8 cellular contexts compared by ENCODE assay signal in genomic region chr1:232620356-232620841, GRCh38. TPM values are rescaled to one million over a fixed set of nuclear protein-coding genes. Genes with fewer than 3 reads are reported as not detected.
DNase-seq lines count a peak whose midpoint lies in the region; ATAC-seq and TF ChIP-seq lines count a peak whose summit lies in the region.

No MANE protein-coding gene starts in this region.

- H3K27ac ChIP-seq in coronary artery (peak overlapping the region; percentile 76 to 77), lung (ENCODE audit: low read depth in 1 of 2, low read length in 1 of 2) (peak overlapping the region; percentile 74 to 87), aorta (ENCODE audit: low read depth in 1 of 2, low read length in 2 of 2) (no peak overlapping the region)

- TF ChIP-seq CTCF in coronary artery (IDR thresholded peaks at IDR 0.05) = no peak
- TF ChIP-seq CTCF in lung (IDR thresholded peaks at IDR 0.05; ENCODE audit: control extremely low read depth, extremely low read depth) = no peak

- WGBS in lung, 2 donors = 9 to 17% methylated on average over 6 of the region's 6 CpGs
- 7 to 9% methylated on average over 6 of the region's 6 CpGs for WGBS in aorta, 2 donors

- ATAC-seq in lung (ENCODE audit: insufficient read depth, low FRiP score) (peak; percentile 41), aorta (ENCODE audit: low FRiP score) (peak; percentile 70), GM19455 (IDR thresholded peaks at IDR 0.05; ENCODE audit: unreplicated experiment) (no peak)

- intact Hi-C loops in aorta (cut with DNase I) = loop anchor here (10.0 kb wide), 2 partner anchors 206 to 476 kb away; no protein-coding TSS in a partner anchor
- intact Hi-C loops in posterior vena cava (cut with DNase I) = loop anchor here in 1 of 2 donors (10.0 kb wide), 1 partner anchor 756 kb away; no protein-coding TSS in a partner anchor

- H3K27me3 ChIP-seq in HAP-1 (ENCODE audit: low read depth) (no peaks in the 10 kb centered on the region), lung (ENCODE audit: control insufficient read depth, insufficient read depth) (no peaks in the 10 kb centered on the region), aorta (ENCODE audit: control insufficient read depth in 1 of 2, insufficient read depth in 2 of 2, low read length in 1 of 2) (no peaks in the 10 kb centered on the region)

- DNase-seq in HAP-1 (ENCODE audit: low spot score in 2 of 2) (peak; percentile 64 to 71), NCI-H69 (lab: John Stamatoyannopoulos, UW) (peak; percentile 98), coronary artery (ENCODE audit: low spot score) (no peak), lung (ENCODE audit: low spot score) (peak; percentile 53), aorta (peak in 1 of 2 donors; percentile 63), posterior vena cava (ENCODE audit: low spot score) (no peak)
- no peak for DNase-seq in stimulated activated CD4-positive, alpha-beta T cell treated with anti-CD3 and anti-CD28 coated beads, Interleukin-4, amount 100 ng/mL, for 24 hours

- H3K4me1 ChIP-seq in HAP-1 = peaks cover 51% of the 10 kb centered on the region
- H3K4me1 ChIP-seq in lung (ENCODE audit: control insufficient read depth in 2 of 2, insufficient read depth in 2 of 2, low read length in 2 of 2) = peaks cover 12 to 19% of the 10 kb centered on the region in 2 donors
- peaks cover 0 to 4% of the 10 kb centered on the region in 2 donors for H3K4me1 ChIP-seq in aorta (ENCODE audit: control insufficient read depth in 1 of 2, insufficient read depth in 2 of 2, low read length in 2 of 2)

- no peak overlapping the region for H3K4me3 ChIP-seq in HAP-1
- peak overlapping the region; percentile 44 for H3K4me3 ChIP-seq in coronary artery
- no peak overlapping the region for H3K4me3 ChIP-seq in lung
- peak overlapping the region in 1 of 2 donors; percentile 14 for H3K4me3 ChIP-seq in aorta (ENCODE audit: low read length in 2 of 2)

- H3K36me3 ChIP-seq in HAP-1 (replicated peaks) (no peaks in the 10 kb centered on the region), lung (ENCODE audit: control insufficient read depth in 2 of 2, insufficient read depth in 2 of 2, low read length in 2 of 2) (no peaks in the 10 kb centered on the region), aorta (ENCODE audit: control insufficient read depth in 1 of 2, insufficient read depth in 2 of 2, low read length in 1 of 2) (no peaks in the 10 kb centered on the region)

- in situ Hi-C loops in HAP-1 (cut with MboI; ENCODE audit: low sequenced_read_pairs) = loop anchor here (10.0 kb wide), 1 partner anchor 306 kb away; no protein-coding TSS in a partner anchor

- H3K9me3 ChIP-seq in HAP-1 (no peaks in the 10 kb centered on the region), lung (ENCODE audit: control insufficient read depth in 2 of 2, insufficient read depth in 1 of 2, low read length in 1 of 2) (no peaks in the 10 kb centered on the region), aorta (ENCODE audit: control insufficient read depth, low read length) (no peaks in the 10 kb centered on the region)

RNA-seq across cellular contexts. Expression of gene SIPA1L2, which starts 9.5 kb away (rescaled TPM):
- total RNA-seq in lung (10 to 100 TPM; 27.0 to 60.1 TPM), aorta (10 to 100 TPM; 11.3 to 27.6 TPM), posterior vena cava (10 to 100 TPM; 14.1 to 14.9 TPM)
- polyA plus RNA-seq in lung (10 to 100 TPM in 1 of 2 donors, 1 to 10 TPM in 1; 5.3 to 33.9 TPM), aorta (1 to 10 TPM; 2.9 to 9.1 TPM)

Comparison
In these comparisons a context has a peak if more than half of its experiments do, and no peak if none do; other contexts are left out.
1. DNase-seq: peak in HAP-1 (2 of 2), NCI-H69 (single experiment) and lung (single experiment); none in coronary artery (single experiment), posterior vena cava (single experiment) and stimulated activated CD4-positive, alpha-beta T cell treated with anti-CD3 and anti-CD28 coated beads, Interleukin-4, amount 100 ng/mL, for 24 hours (single experiment).
2. H3K27ac ChIP-seq: peak in coronary artery (2 of 2) and lung (2 of 2); none in aorta (0 of 2).